ENCODE assay signal across 21 cellular contexts in the genomic region with DNA sequence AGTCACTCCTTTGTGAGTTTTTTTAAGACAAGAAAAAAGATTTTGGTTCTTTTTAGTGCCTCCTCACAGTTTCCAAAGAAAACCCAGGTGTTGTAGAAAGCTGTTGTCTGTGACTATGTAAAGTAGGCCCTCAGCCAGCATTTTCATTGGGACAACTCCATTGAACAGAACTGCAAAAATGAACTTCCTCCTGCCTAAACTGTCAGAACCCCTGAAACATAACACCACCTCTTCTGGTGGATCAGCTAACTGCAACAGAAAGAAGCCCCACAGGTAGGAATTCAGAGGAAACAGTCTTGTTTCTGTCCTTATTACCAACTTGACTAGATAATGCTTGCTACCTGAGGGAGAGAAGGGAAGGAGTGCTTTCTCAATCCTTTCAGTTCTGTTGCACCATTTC. TPM values are rescaled to one million over a fixed set of nuclear protein-coding genes. Genes with fewer than 3 reads are reported as not detected.
A peak's percentile ranks its signal among the peaks of the same experiment; 100 is the strongest.
DNase-seq lines count a peak whose midpoint lies in the region; ATAC-seq and TF ChIP-seq lines count a peak whose summit lies in the region.
"Had no signal": no experiment of that assay in that cellular context is flagged by ENCODE, and none has a peak within 500 bp of the region (broad histone marks: within the 10 kb centered on the region; RNA-seq: fewer than 3 reads in every experiment).

No MANE protein-coding gene starts in this region.

- no peaks in the 10 kb centered on the region for H3K9me3 ChIP-seq in HUES64 (ENCODE audit: insufficient read depth, low read depth, low read length)
- H3K9me3 ChIP-seq: Peyer's patch had no signal

- no peaks in the 10 kb centered on the region for H3K36me3 Mint-ChIP-seq in WTC11
- no peaks in the 10 kb centered on the region for H3K36me3 Mint-ChIP-seq in activated naive CD8-positive, alpha-beta T cell treated with anti-CD3 and anti-CD28 coated beads for 36 hours
- H3K36me3 Mint-ChIP-seq: CD14-positive monocyte had no signal

- H3K4me1 Mint-ChIP-seq in WTC11, result peaks cover 20% of the 10 kb centered on the region
- peaks cover 4% of the 10 kb centered on the region for H3K4me1 Mint-ChIP-seq in activated naive CD8-positive, alpha-beta T cell treated with anti-CD3 and anti-CD28 coated beads for 36 hours

- CTCF ChIA-PET in WTC11 (lab: Charles Lee), result interaction anchor here (1.3 to 2.1 kb wide), 2 partner anchors 12 to 30 kb away, joined by 4 to 12 read pairs; no protein-coding TSS in a partner anchor

- TF ChIP-seq CTCF in WTC11 (IDR thresholded peaks at IDR 0.05), result no peak

- no peak overlapping the region; the same call in 1 of the 2 replicates for H3K27ac ChIP-seq in HUES64 (ENCODE audit: low read depth, low read length)
- H3K27ac ChIP-seq: 22Rv1, KMS-11, Peyer's patch, WERI-Rb-1 had no signal

- H3K9me3 Mint-ChIP-seq in WTC11, result no peaks in the 10 kb centered on the region
- no peaks in the 10 kb centered on the region for H3K9me3 Mint-ChIP-seq in activated naive CD8-positive, alpha-beta T cell treated with anti-CD3 and anti-CD28 coated beads for 36 hours

- H3K27me3 ChIP-seq in HUES64 (ENCODE audit: insufficient read depth, low read length), result no peaks in the 10 kb centered on the region; the same call in 1 of the 2 replicates
- H3K27me3 ChIP-seq: Peyer's patch had no signal

- peak; percentile 5 for DNase-seq in DMS 273 (lab: John Stamatoyannopoulos, UW; ENCODE audit: unreplicated experiment)
- no peak for DNase-seq in DMS 273 treated with DMSO at 0.1 percent for 48 hours (lab: John Stamatoyannopoulos, UW)
- no peak for DNase-seq in WTC11 (ENCODE audit: low spot score)
- peak; percentile 2 for DNase-seq in left kidney (ENCODE audit: low read depth, low spot score)
- no peak for DNase-seq in activated naive CD8-positive, alpha-beta T cell treated with anti-CD3 and anti-CD28 coated beads for 36 hours
- DNase-seq in NCI-H1092 (lab: John Stamatoyannopoulos, UW), result no peak
- no peak for DNase-seq in kidney tubule cell (ENCODE audit: low spot score)
- DNase-seq: amniotic stem cell; foreskin melanocyte; midbrain; NCI-H2029; NCI-H524; Peyer's patch; stimulated activated CD4-positive, alpha-beta T cell treated with anti-CD3 and anti-CD28 coated beads, Interleukin-4, amount 100 ng/mL, for 24 hours; WERI-Rb-1 had no signal

- ATAC-seq in WTC11, result peak; percentile 6

- no peak overlapping the region for H3K9ac ChIP-seq in HUES64 (ENCODE audit: low read depth, low read length)
- H3K9ac ChIP-seq: KMS-11 had no signal

- H3K4me3 Mint-ChIP-seq in WTC11, result no peak overlapping the region
- H3K4me3 Mint-ChIP-seq in activated naive CD8-positive, alpha-beta T cell treated with anti-CD3 and anti-CD28 coated beads for 36 hours, result no peak overlapping the region
- H3K4me3 Mint-ChIP-seq: CD14-positive monocyte had no signal

- no peak overlapping the region for H3K27ac Mint-ChIP-seq in WTC11
- no peak overlapping the region for H3K27ac Mint-ChIP-seq in activated naive CD8-positive, alpha-beta T cell treated with anti-CD3 and anti-CD28 coated beads for 36 hours
- H3K27ac Mint-ChIP-seq: CD14-positive monocyte had no signal

- no peaks in the 10 kb centered on the region for H3K36me3 ChIP-seq in HUES64 (ENCODE audit: insufficient read depth, low read length)
- H3K36me3 ChIP-seq: Peyer's patch, WERI-Rb-1 had no signal

- H3K27me3 Mint-ChIP-seq in WTC11 (ENCODE audit: low read depth), result no peaks in the 10 kb centered on the region; the same call in 1 of the 2 replicates
- H3K27me3 Mint-ChIP-seq in activated naive CD8-positive, alpha-beta T cell treated with anti-CD3 and anti-CD28 coated beads for 36 hours, result peaks cover 6% of the 10 kb centered on the region

- POLR2A ChIA-PET in WTC11 (lab: Charles Lee), result no interaction called here

- peaks cover 20% of the 10 kb centered on the region for H3K4me1 ChIP-seq in HUES64 (ENCODE audit: insufficient read depth, low read length)
- H3K4me1 ChIP-seq: Peyer's patch had no signal

- H3K4me3 ChIP-seq in HUES64 (ENCODE audit: low read length), result peak overlapping the region; percentile 26; the same call in 1 of the 2 replicates
- H3K4me3 ChIP-seq: Peyer's patch had no signal

TF ChIP-seq in WTC11, 78 proteins besides CTCF, POLR2A, EP300 and RAD21:
- TF ChIP-seq KAT7 (CRISPR knock-in tag; IDR thresholded peaks at IDR 0.05; ENCODE audit: borderline replicate concordance), result no peak
- TF ChIP-seq ZBTB43 (CRISPR knock-in tag; IDR thresholded peaks at IDR 0.05), result no peak
- TF ChIP-seq, protein P1, sequence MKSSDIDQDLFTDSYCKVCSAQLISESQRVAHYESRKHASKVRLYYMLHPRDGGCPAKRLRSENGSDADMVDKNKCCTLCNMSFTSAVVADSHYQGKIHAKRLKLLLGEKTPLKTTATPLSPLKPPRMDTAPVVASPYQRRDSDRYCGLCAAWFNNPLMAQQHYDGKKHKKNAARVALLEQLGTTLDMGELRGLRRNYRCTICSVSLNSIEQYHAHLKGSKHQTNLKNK (CRISPR knock-in tag; IDR thresholded peaks at IDR 0.05), result no peak
- no peak for TF ChIP-seq FOXK1 (CRISPR knock-in tag; IDR thresholded peaks at IDR 0.05)
- TF ChIP-seq ELF4 (CRISPR knock-in tag; IDR thresholded peaks at IDR 0.05; ENCODE audit: low read depth), result no peak
- TF ChIP-seq, protein P2, sequence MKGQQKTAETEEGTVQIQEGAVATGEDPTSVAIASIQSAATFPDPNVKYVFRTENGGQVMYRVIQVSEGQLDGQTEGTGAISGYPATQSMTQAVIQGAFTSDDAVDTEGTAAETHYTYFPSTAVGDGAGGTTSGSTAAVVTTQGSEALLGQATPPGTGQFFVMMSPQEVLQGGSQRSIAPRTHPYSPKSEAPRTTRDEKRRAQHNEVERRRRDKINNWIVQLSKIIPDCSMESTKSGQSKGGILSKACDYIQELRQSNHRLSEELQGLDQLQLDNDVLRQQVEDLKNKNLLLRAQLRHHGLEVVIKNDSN (CRISPR knock-in tag; IDR thresholded peaks at IDR 0.05), result no peak
- TF ChIP-seq NR3C1 (CRISPR knock-in tag; conservative IDR thresholded peaks at IDR 0.05; ENCODE audit: low read depth), result no peak
- no peak for TF ChIP-seq IRF2 (CRISPR knock-in tag; IDR thresholded peaks at IDR 0.05; ENCODE audit: borderline replicate concordance, low read depth)
- TF ChIP-seq RELA (CRISPR knock-in tag; IDR thresholded peaks at IDR 0.05; ENCODE audit: borderline replicate concordance), result no peak
- TF ChIP-seq STAT6 (CRISPR knock-in tag; conservative IDR thresholded peaks at IDR 0.05; ENCODE audit: low read depth), result no peak
- no peak for TF ChIP-seq CBFB (CRISPR knock-in tag; IDR thresholded peaks at IDR 0.05; ENCODE audit: low read depth)

RNA-seq across cellular contexts. Expression of gene ATP11C, which starts 3.4 kb away (rescaled TPM):
- 28.6 TPM for polyA plus RNA-seq in HUES64 (2013, experiment 1 of 2)
- 32.3 TPM for polyA plus RNA-seq in HUES64 (2013, experiment 2 of 2)
- total RNA-seq in WTC11 (2021), result 33.6 to 41.0 TPM (median 38.6 TPM) in 3 replicates
- total RNA-seq in activated naive CD8-positive, alpha-beta T cell treated with anti-CD3 and anti-CD28 coated beads for 36 hours, result 10 to 100 TPM; 20.3 to 25.4 TPM

RNA-seq across cellular contexts. Expression of gene CXorf66, which starts 29.1 kb away (rescaled TPM):
- not detected for polyA plus RNA-seq in HUES64 (2013, experiment 1 of 2)
- not detected for polyA plus RNA-seq in HUES64 (2013, experiment 2 of 2)
- total RNA-seq in WTC11 (2021), result not detected in 3 replicates
- total RNA-seq in activated naive CD8-positive, alpha-beta T cell treated with anti-CD3 and anti-CD28 coated beads for 36 hours, result not detected
- total RNA-seq: cerebellum, Peyer's patch had no signal
- polyA plus RNA-seq: CD14-positive monocyte, thymus had no signal

Comparison
In these comparisons a context has a peak if more than half of its experiments do, and no peak if none do; other contexts are left out.
1. DNase-seq: peak in DMS 273 (single experiment) and left kidney (single experiment); none in DMS 273 treated with DMSO at 0.1 percent for 48 hours (single experiment), WTC11 (single experiment), activated naive CD8-positive, alpha-beta T cell treated with anti-CD3 and anti-CD28 coated beads for 36 hours (single experiment), NCI-H1092 (single experiment) and kidney tubule cell (single experiment).